In the genomic region with DNA sequence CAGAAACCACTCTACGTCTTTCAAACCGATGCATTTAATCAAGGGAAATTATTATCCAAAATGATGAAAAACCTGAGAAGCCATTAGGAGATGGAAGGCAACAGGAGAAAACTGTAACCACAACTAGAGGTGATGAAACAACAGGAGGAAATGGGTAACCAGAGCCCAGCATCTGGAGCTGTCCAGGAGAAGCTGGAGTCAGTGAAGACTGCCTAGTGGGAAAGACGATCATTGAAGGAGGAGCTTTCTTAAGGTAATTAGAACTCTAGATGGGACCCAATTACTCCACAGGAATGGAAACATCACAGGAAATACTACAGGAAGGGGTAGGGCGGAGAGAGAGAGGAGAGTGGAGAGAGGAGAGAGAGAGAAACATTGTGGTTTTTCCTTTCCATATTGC, we compare ENCODE assay signal across 17 cellular contexts. TPM values are rescaled to one million over a fixed set of nuclear protein-coding genes. Genes with fewer than 3 reads are reported as not detected.
DNase-seq lines count a peak whose midpoint lies in the region; ATAC-seq and TF ChIP-seq lines count a peak whose summit lies in the region.
"Had no signal": no experiment of that assay in that cellular context is flagged by ENCODE, and none has a peak within 500 bp of the region (broad histone marks: within the 10 kb centered on the region; RNA-seq: fewer than 3 reads in every experiment).

No MANE protein-coding gene starts in this region.

- no peak for TF ChIP-seq RAD21 in SK-N-SH (IDR thresholded peaks at IDR 0.05; ENCODE audit: low read length)

- DNase-seq in SK-N-SH (no peak), ascending aorta (ENCODE audit: low spot score in 2 of 2) (no peak), lower lobe of right lung (no peak), upper lobe of left lung (no peak), AG08396 (ENCODE audit: low spot score) (no peak)
- no peak for DNase-seq in activated CD4-positive, alpha-beta T cell treated with anti-CD3 and anti-CD28 coated beads for 4 hours
- DNase-seq: ACHN; activated CD8-positive, alpha-beta memory T cell treated with anti-CD3 and anti-CD28 coated beads, Interleukin-2, amount 50 U/mL, for 48 hours; effector memory CD4-positive, alpha-beta T cell; foreskin melanocyte; SHP77; stimulated activated CD4-positive, alpha-beta T cell treated with anti-CD3 and anti-CD28 coated beads, Interleukin-4, amount 100 ng/mL, for 1 hour; trophoblast cell had no signal

- peak overlapping the region; percentile 46; the same call in 1 of the 2 replicates for H3K4me2 ChIP-seq in SK-N-SH

- no peak for TF ChIP-seq EP300 in SK-N-SH (IDR thresholded peaks at IDR 0.05; ENCODE audit: borderline replicate concordance in 1 of 2, low read depth in 1 of 2, low read length in 1 of 2)
- no peak for TF ChIP-seq EP300 in upper lobe of left lung (IDR thresholded peaks at IDR 0.05)

- H3K9me3 ChIP-seq in SK-N-SH (no peaks in the 10 kb centered on the region), ascending aorta (peaks cover 0 to 2% of the 10 kb centered on the region in 2 donors), lower lobe of right lung (no peaks in the 10 kb centered on the region), upper lobe of left lung (no peaks in the 10 kb centered on the region)
- H3K9me3 ChIP-seq: HAP-1 had no signal

- no peak overlapping the region for H3K27ac ChIP-seq in SK-N-SH (ENCODE audit: low read depth in 2 of 2, low read length in 1 of 2)
- peak overlapping the region; percentile 78 to 88 for H3K27ac ChIP-seq in ascending aorta
- peak overlapping the region; percentile 76 for H3K27ac ChIP-seq in lower lobe of right lung
- H3K27ac ChIP-seq in upper lobe of left lung, result peak overlapping the region; percentile 58 to 75 (median 66)
- H3K27ac ChIP-seq: cardiac muscle cell had no signal

- POLR2A ChIA-PET in SK-N-SH (lab: Yijun Ruan, JAX), result no interaction called here

- H2AFZ ChIP-seq in SK-N-SH (ENCODE audit: low read depth), result peak overlapping the region; percentile 51; the same call in 1 of the 2 replicates

- TF ChIP-seq CTCF in SK-N-SH (IDR thresholded peaks at IDR 0.05), result no peak
- no peak for TF ChIP-seq CTCF in ascending aorta (IDR thresholded peaks at IDR 0.05)
- TF ChIP-seq CTCF in lower lobe of right lung (IDR thresholded peaks at IDR 0.05), result no peak
- TF ChIP-seq CTCF in upper lobe of left lung (IDR thresholded peaks at IDR 0.05), result no peak

- no peak overlapping the region for H3K9ac ChIP-seq in SK-N-SH

- CTCF ChIA-PET in SK-N-SH (lab: Yijun Ruan, JAX), result interaction anchor here (2.7 kb wide), 1 partner anchor 58 kb away, joined by 16 read pairs; the partner anchor contains the start of gene RERG

- 25% methylated on average over 4 of the region's 4 CpGs for WGBS in SK-N-SH (ENCODE audit: low lambda C conversion rate)
- 75 to 76% methylated on average over 4 of the region's 4 CpGs for WGBS in upper lobe of left lung, 2 donors

- H3K4me1 ChIP-seq in SK-N-SH (ENCODE audit: control insufficient read depth in 1 of 2, insufficient read depth in 2 of 2, low read depth in 1 of 2, low read length in 1 of 2), result no peaks in the 10 kb centered on the region
- H3K4me1 ChIP-seq in ascending aorta, result peaks cover 12 to 42% of the 10 kb centered on the region in 2 donors
- peaks cover 11% of the 10 kb centered on the region for H3K4me1 ChIP-seq in lower lobe of right lung
- H3K4me1 ChIP-seq in upper lobe of left lung, result peaks cover 0 to 6% (median 0%) of the 10 kb centered on the region in 4 donors
- H3K4me1 ChIP-seq: HAP-1 had no signal

- H3K27me3 ChIP-seq in SK-N-SH (ENCODE audit: insufficient read depth) (no peaks in the 10 kb centered on the region; the same call in 1 of the 2 replicates), ascending aorta (no peaks in the 10 kb centered on the region), lower lobe of right lung (ENCODE audit: low read depth) (no peaks in the 10 kb centered on the region), upper lobe of left lung (no peaks in the 10 kb centered on the region)
- H3K27me3 ChIP-seq: cardiac muscle cell had no signal

- H3K79me2 ChIP-seq in SK-N-SH (ENCODE audit: insufficient read depth), result no peaks in the 10 kb centered on the region

- intact Hi-C loops in ascending aorta (cut with DNase I) (no loop called here), lower lobe of right lung (cut with DNase I) (no loop called here)

- H3K36me3 ChIP-seq in SK-N-SH (replicated peaks in 1 of 2; ENCODE audit: control insufficient read depth in 1 of 2, insufficient read depth in 2 of 2, low read length in 1 of 2) (no peaks in the 10 kb centered on the region), ascending aorta (no peaks in the 10 kb centered on the region), lower lobe of right lung (no peaks in the 10 kb centered on the region), upper lobe of left lung (no peaks in the 10 kb centered on the region)
- H3K36me3 ChIP-seq: cardiac muscle cell, HAP-1 had no signal

- H3K9me2 ChIP-seq in SK-N-SH, result no peaks in the 10 kb centered on the region

- TF ChIP-seq POLR2A in upper lobe of left lung (IDR thresholded peaks at IDR 0.05), result no peak

- ATAC-seq in SK-N-SH treated with all-trans-retinoic acid at 6 μM for 48 hours (no peak; the same call in 2 of the 3 replicates), lower lobe of right lung (no peak), upper lobe of left lung (ENCODE audit: low FRiP score in 2 of 2) (no peak), GM18517 (IDR thresholded peaks at IDR 0.05; ENCODE audit: unreplicated experiment) (no peak)

- H3K4me3 ChIP-seq in SK-N-SH (ENCODE audit: low read depth in 2 of 2, low read length in 1 of 2) (no peak overlapping the region), ascending aorta (peak overlapping the region in 1 of 2 donors; percentile 26), lower lobe of right lung (no peak overlapping the region), upper lobe of left lung (no peak overlapping the region)
- H3K4me3 ChIP-seq: cardiac muscle cell, HAP-1 had no signal

- H3F3A ChIP-seq in SK-N-SH (replicated peaks; ENCODE audit: insufficient read depth), result no peaks in the 10 kb centered on the region

- H4K20me1 ChIP-seq in SK-N-SH (ENCODE audit: insufficient read depth), result no peaks in the 10 kb centered on the region

TF ChIP-seq in SK-N-SH, 30 proteins besides CTCF, POLR2A, EP300 and RAD21:
- TF ChIP-seq, protein P1, sequence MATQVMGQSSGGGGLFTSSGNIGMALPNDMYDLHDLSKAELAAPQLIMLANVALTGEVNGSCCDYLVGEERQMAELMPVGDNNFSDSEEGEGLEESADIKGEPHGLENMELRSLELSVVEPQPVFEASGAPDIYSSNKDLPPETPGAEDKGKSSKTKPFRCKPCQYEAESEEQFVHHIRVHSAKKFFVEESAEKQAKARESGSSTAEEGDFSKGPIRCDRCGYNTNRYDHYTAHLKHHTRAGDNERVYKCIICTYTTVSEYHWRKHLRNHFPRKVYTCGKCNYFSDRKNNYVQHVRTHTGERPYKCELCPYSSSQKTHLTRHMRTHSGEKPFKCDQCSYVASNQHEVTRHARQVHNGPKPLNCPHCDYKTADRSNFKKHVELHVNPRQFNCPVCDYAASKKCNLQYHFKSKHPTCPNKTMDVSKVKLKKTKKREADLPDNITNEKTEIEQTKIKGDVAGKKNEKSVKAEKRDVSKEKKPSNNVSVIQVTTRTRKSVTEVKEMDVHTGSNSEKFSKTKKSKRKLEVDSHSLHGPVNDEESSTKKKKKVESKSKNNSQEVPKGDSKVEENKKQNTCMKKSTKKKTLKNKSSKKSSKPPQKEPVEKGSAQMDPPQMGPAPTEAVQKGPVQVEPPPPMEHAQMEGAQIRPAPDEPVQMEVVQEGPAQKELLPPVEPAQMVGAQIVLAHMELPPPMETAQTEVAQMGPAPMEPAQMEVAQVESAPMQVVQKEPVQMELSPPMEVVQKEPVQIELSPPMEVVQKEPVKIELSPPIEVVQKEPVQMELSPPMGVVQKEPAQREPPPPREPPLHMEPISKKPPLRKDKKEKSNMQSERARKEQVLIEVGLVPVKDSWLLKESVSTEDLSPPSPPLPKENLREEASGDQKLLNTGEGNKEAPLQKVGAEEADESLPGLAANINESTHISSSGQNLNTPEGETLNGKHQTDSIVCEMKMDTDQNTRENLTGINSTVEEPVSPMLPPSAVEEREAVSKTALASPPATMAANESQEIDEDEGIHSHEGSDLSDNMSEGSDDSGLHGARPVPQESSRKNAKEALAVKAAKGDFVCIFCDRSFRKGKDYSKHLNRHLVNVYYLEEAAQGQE (IDR thresholded peaks at IDR 0.05; ENCODE audit: low read depth, low read length), result peak; percentile 82; the same call in 1 of the 2 replicates
- no peak for TF ChIP-seq NRF1 (IDR thresholded peaks at IDR 0.05; ENCODE audit: low read depth, low read length)

TF ChIP-seq in SK-N-SH treated with all-trans-retinoic acid at 6 μM for 48 hours, 23 proteins besides CTCF, POLR2A, EP300 and RAD21 (continues in another document):
- TF ChIP-seq ZFP3 (CRISPR knock-in tag; IDR thresholded peaks at IDR 0.05), result no peak
- TF ChIP-seq TCF4 (CRISPR knock-in tag; IDR thresholded peaks at IDR 0.05; ENCODE audit: borderline replicate concordance), result no peak
- TF ChIP-seq PPARA (CRISPR knock-in tag; IDR thresholded peaks at IDR 0.05; ENCODE audit: borderline replicate concordance), result no peak
- TF ChIP-seq BACH2 (CRISPR knock-in tag; IDR thresholded peaks at IDR 0.05; ENCODE audit: borderline replicate concordance), result no peak

RNA-seq across cellular contexts. Expression of gene RERG, which starts 57.6 kb away (rescaled TPM):
- 0.49 and 0.84 TPM in 2 replicates for polyA plus RNA-seq in SK-N-SH (2012; rRNA removed)
- 0.62 and 0.75 TPM in 2 replicates for polyA plus RNA-seq in SK-N-SH (2012; cell fraction: cytosol; rRNA removed)
- 0.48 and 0.99 TPM in 2 replicates for polyA plus RNA-seq in SK-N-SH (2012; cell fraction: nucleus; rRNA removed)
- total RNA-seq in ascending aorta (55.7 TPM), lower lobe of right lung (9.0 TPM), upper lobe of left lung (10 to 100 TPM in 5 of 6 donors, 1 to 10 TPM in 1; 9.7 to 21.9 (median 11.9) TPM)

Comparison
In these comparisons a context has a peak if more than half of its experiments do, and no peak if none do; other contexts are left out.
1. H3K27ac ChIP-seq: peak in ascending aorta (2 of 2), lower lobe of right lung (single experiment) and upper lobe of left lung (4 of 4); none in SK-N-SH (0 of 2).